1 cellular context compared by ENCODE assay signal in genomic region chr3:55012091-55012490, GRCh38.
TF ChIP-seq lines count a peak whose summit lies in the region.

No MANE protein-coding gene starts in this region.

TF ChIP-seq in GM23338, 12 proteins besides CTCF, POLR2A, EP300 and RAD21 (continued from another document):
- TF ChIP-seq REST (IDR thresholded peaks at IDR 0.05; ENCODE audit: unreplicated experiment) (no peak), EZH2phosphoT487 (IDR thresholded peaks at IDR 0.05; ENCODE audit: unreplicated experiment) (no peak), CREB1 (CRISPR knock-in tag; IDR thresholded peaks at IDR 0.05; ENCODE audit: low read depth) (no peak), STAT1 (IDR thresholded peaks at IDR 0.05; ENCODE audit: unreplicated experiment) (no peak), ETS1 (IDR thresholded peaks at IDR 0.05) (no peak), ZNF114 (CRISPR knock-in tag; IDR thresholded peaks at IDR 0.05) (no peak), POLR2AphosphoS5 (IDR thresholded peaks at IDR 0.05; ENCODE audit: low read depth) (no peak), NANOG (IDR thresholded peaks at IDR 0.05; ENCODE audit: borderline replicate concordance) (no peak), EZH2 (IDR thresholded peaks at IDR 0.05; ENCODE audit: low read depth, unreplicated experiment) (no peak), JUNB (IDR thresholded peaks at IDR 0.05; ENCODE audit: unreplicated experiment) (no peak)
